In genomic region chr1:212074856-212075255, GRCh38 we compare ENCODE assay signal across 29 cellular contexts. TPM values are rescaled to one million over a fixed set of nuclear protein-coding genes. Genes with fewer than 3 reads are reported as not detected.
"Had no signal": no experiment of that assay in that cellular context is flagged by ENCODE, and none has a peak within 500 bp of the region (broad histone marks: within the 10 kb centered on the region; RNA-seq: fewer than 3 reads in every experiment).

No MANE protein-coding gene starts in this region.

- H3K4me3 ChIP-seq: ascending aorta, gastroesophageal sphincter, lung, prostate gland, skin epidermis, thoracic aorta, uterus had no signal

- H3K27me3 ChIP-seq: ascending aorta, gastroesophageal sphincter, uterus had no signal

- H3K36me3 ChIP-seq: ascending aorta, gastroesophageal sphincter, prostate gland, thoracic aorta, uterus had no signal

- H3K27me3 Mint-ChIP-seq: activated naive CD4-positive, alpha-beta T cell treated with anti-CD3 and anti-CD28 coated beads, Interleukin-2, amount 10 ng/mL, durations not matched to agents 7 days and 5 days; activated naive CD8-positive, alpha-beta T cell treated with anti-CD3 and anti-CD28 coated beads, Interleukin-2, amount 10 ng/mL, durations not matched to agents 7 days and 5 days; brain; effector memory CD8-positive, alpha-beta T cell; stimulated activated naive CD8-positive, alpha-beta T cell treated with anti-CD3 and anti-CD28 coated beads, Interleukin-15, Interleukin-2, amounts not matched to agents 100 ng/mL and 50 ng/mL, for 24 hours; type B pancreatic cell had no signal

- H3K36me3 Mint-ChIP-seq: brain had no signal

- H3K27ac Mint-ChIP-seq: activated naive CD4-positive, alpha-beta T cell treated with anti-CD3 and anti-CD28 coated beads, Interleukin-2, amount 10 ng/mL, durations not matched to agents 7 days and 5 days; activated naive CD8-positive, alpha-beta T cell treated with anti-CD3 and anti-CD28 coated beads, Interleukin-2, amount 10 ng/mL, durations not matched to agents 7 days and 5 days; effector memory CD8-positive, alpha-beta T cell; nephron; stimulated activated naive CD8-positive, alpha-beta T cell treated with anti-CD3 and anti-CD28 coated beads, Interleukin-15, Interleukin-2, amounts not matched to agents 100 ng/mL and 50 ng/mL, for 24 hours; T-helper 2 cell treated with Interferon-gamma antibody and Interleukin-4, amounts not matched to agents 5 μg/mL and 100 μg/mL, for 36 hours; type B pancreatic cell had no signal

- H3K9me3 ChIP-seq: ascending aorta, gastroesophageal sphincter, prostate gland, thoracic aorta, uterus had no signal

- H3K27ac ChIP-seq: ascending aorta, gastroesophageal sphincter, prostate gland, skin epidermis, thoracic aorta, uterus, VCaP had no signal

- ATAC-seq: effector memory CD8-positive, alpha-beta T cell; gastroesophageal sphincter; left lobe of liver had no signal

- H3K4me1 ChIP-seq: prostate gland, uterus had no signal

- H3K4me1 Mint-ChIP-seq: activated naive CD4-positive, alpha-beta T cell treated with anti-CD3 and anti-CD28 coated beads, Interleukin-2, amount 10 ng/mL, durations not matched to agents 7 days and 5 days; activated naive CD8-positive, alpha-beta T cell treated with anti-CD3 and anti-CD28 coated beads, Interleukin-2, amount 10 ng/mL, durations not matched to agents 7 days and 5 days; brain; immature natural killer cell; nephron had no signal

- H3K9me3 Mint-ChIP-seq: activated naive CD4-positive, alpha-beta T cell treated with anti-CD3 and anti-CD28 coated beads, Interleukin-2, amount 10 ng/mL, durations not matched to agents 7 days and 5 days; activated naive CD8-positive, alpha-beta T cell treated with anti-CD3 and anti-CD28 coated beads, Interleukin-2, amount 10 ng/mL, durations not matched to agents 7 days and 5 days; brain; effector memory CD8-positive, alpha-beta T cell; immature natural killer cell; nephron; stimulated activated naive CD8-positive, alpha-beta T cell treated with anti-CD3 and anti-CD28 coated beads, Interleukin-15, Interleukin-2, amounts not matched to agents 100 ng/mL and 50 ng/mL, for 24 hours; T-helper 2 cell treated with Interferon-gamma antibody and Interleukin-4, amounts not matched to agents 5 μg/mL and 100 μg/mL, for 36 hours; type B pancreatic cell had no signal

- H3K4me3 Mint-ChIP-seq: activated naive CD4-positive, alpha-beta T cell treated with anti-CD3 and anti-CD28 coated beads, Interleukin-2, amount 10 ng/mL, durations not matched to agents 7 days and 5 days; activated naive CD8-positive, alpha-beta T cell treated with anti-CD3 and anti-CD28 coated beads, Interleukin-2, amount 10 ng/mL, durations not matched to agents 7 days and 5 days; brain; effector memory CD8-positive, alpha-beta T cell; immature natural killer cell; nephron; stimulated activated naive CD8-positive, alpha-beta T cell treated with anti-CD3 and anti-CD28 coated beads, Interleukin-15, Interleukin-2, amounts not matched to agents 100 ng/mL and 50 ng/mL, for 24 hours; T-helper 2 cell treated with Interferon-gamma antibody and Interleukin-4, amounts not matched to agents 5 μg/mL and 100 μg/mL, for 36 hours; type B pancreatic cell had no signal

- DNase-seq: activated CD4-positive, alpha-beta T cell treated with anti-CD3 and anti-CD28 coated beads for 4 hours; activated CD4-positive, alpha-beta T cell treated with anti-CD3 and anti-CD28 coated beads, Interleukin-2, amount 50 U/mL, for 4 hours; activated gamma-delta T cell; activated naive CD4-positive, alpha-beta T cell treated with anti-CD3 and anti-CD28 coated beads, Interleukin-2, amount 10 ng/mL, durations not matched to agents 7 days and 5 days; activated naive CD8-positive, alpha-beta T cell treated with anti-CD3 and anti-CD28 coated beads, Interleukin-2, amount 10 ng/mL, durations not matched to agents 7 days and 5 days; caudate nucleus; cortex of kidney; effector memory CD8-positive, alpha-beta T cell; erythroblast; hypothalamus; immature natural killer cell; mesendoderm; stimulated activated CD4-positive, alpha-beta T cell treated with anti-CD3 and anti-CD28 coated beads, Interleukin-12 subunit alpha, Interleukin-12 subunit beta, amount 100 ng/mL, for 4 hours; stimulated activated CD4-positive, alpha-beta T cell treated with anti-CD3 and anti-CD28 coated beads, Interleukin-4, amount 100 ng/mL, for 1 hour; T-helper 1 cell; uterus had no signal

RNA-seq across cellular contexts. Expression of gene DTL, which starts 39.3 kb away (rescaled TPM):
- total RNA-seq: ascending aorta had no signal
